ENCODE assay signal across 8 cellular contexts in genomic region chr4:173301518-173302201, GRCh38. TPM values are rescaled to one million over a fixed set of nuclear protein-coding genes. Genes with fewer than 3 reads are reported as not detected.
DNase-seq lines count a peak whose midpoint lies in the region; ATAC-seq and TF ChIP-seq lines count a peak whose summit lies in the region.

No MANE protein-coding gene starts in this region.

- DNase-seq in activated CD4-positive, alpha-beta T cell treated with anti-CD3 and anti-CD28 coated beads for 36 hours, result peak; percentile 31
- no peak for DNase-seq in activated CD4-positive, alpha-beta T cell treated with anti-CD3 and anti-CD28 coated beads, Interleukin-2, amount 50 U/mL, for 4 hours
- DNase-seq in HCT116 (ENCODE audit: low read depth, low spot score) (peak; percentile 3), PC-9 (no peak), esophagus muscularis mucosa (ENCODE audit: extremely low spot score) (no peak)
- DNase-seq in effector memory CD4-positive, alpha-beta T cell, result no peak

- no peak overlapping the region for H3K4me3 Mint-ChIP-seq in activated CD4-positive, alpha-beta T cell treated with anti-CD3 and anti-CD28 coated beads for 36 hours

- H3K9me3 ChIP-seq in HCT116 (ENCODE audit: control insufficient read depth in 1 of 2, insufficient read depth in 1 of 2, low read depth in 1 of 2, low read length in 2 of 2) (no peaks in the 10 kb centered on the region; a peak in 1 of 4 replicates), PC-9 (ENCODE audit: insufficient read depth, low read depth) (no peaks in the 10 kb centered on the region), esophagus muscularis mucosa (no peaks in the 10 kb centered on the region), parathyroid adenoma (ENCODE audit: control insufficient read depth, low read length) (no peaks in the 10 kb centered on the region)
- no peaks in the 10 kb centered on the region for H3K9me3 ChIP-seq in effector memory CD4-positive, alpha-beta T cell (ENCODE audit: control insufficient read depth, low read length)

- TF ChIP-seq EP300 in esophagus muscularis mucosa (IDR thresholded peaks at IDR 0.05), result no peak

- peak; percentile 56 to 89 (median 66); a peak in 5 of 6 replicates for TF ChIP-seq CTCF in HCT116 (IDR thresholded peaks at IDR 0.05 in 2 of 3, conservative IDR thresholded peaks at IDR 0.05 in 1 of 3; ENCODE audit: borderline replicate concordance in 1 of 3, insufficient read depth in 1 of 3, low read depth in 2 of 3, low read length in 2 of 3)
- TF ChIP-seq CTCF in PC-9 (conservative IDR thresholded peaks at IDR 0.05), result peak; percentile 71
- peak; percentile 48 to 72 (median 62) for TF ChIP-seq CTCF in esophagus muscularis mucosa (IDR thresholded peaks at IDR 0.05)
- TF ChIP-seq CTCF in parathyroid adenoma (IDR thresholded peaks at IDR 0.05), result peak; percentile 46

- RAD21 ChIA-PET in HCT116 (lab: Charles Lee; ENCODE audit: low non-redundant PET in 1 of 2, low total read pairs in 2 of 2, uncharacterized antibody in 2 of 2, unreplicated experiment in 2 of 2), result interaction anchor here (0.8 to 2.1 kb wide), 7 partner anchors 8 to 409 kb away, joined by 3 to 15 read pairs (median 4); no protein-coding TSS in a partner anchor

- H4K20me1 ChIP-seq in HCT116 (ENCODE audit: insufficient read depth), result no peaks in the 10 kb centered on the region
- no peaks in the 10 kb centered on the region for H4K20me1 ChIP-seq in PC-9 (ENCODE audit: insufficient read depth)

- peak; percentile 81 for ATAC-seq in activated CD4-positive, alpha-beta T cell treated with anti-CD3 and anti-CD28 coated beads for 36 hours
- ATAC-seq in HCT116 (no peak), GM21576 (IDR thresholded peaks at IDR 0.05; ENCODE audit: unreplicated experiment) (no peak)

- H3K27me3 Mint-ChIP-seq in activated CD4-positive, alpha-beta T cell treated with anti-CD3 and anti-CD28 coated beads for 36 hours, result no peaks in the 10 kb centered on the region

- H3K4me1 Mint-ChIP-seq in activated CD4-positive, alpha-beta T cell treated with anti-CD3 and anti-CD28 coated beads for 36 hours, result peaks cover 2% of the 10 kb centered on the region

- CTCF ChIA-PET in activated CD4-positive, alpha-beta T cell treated with anti-CD3 and anti-CD28 coated beads for 36 hours (lab: Charles Lee), result interaction anchor here (0.6 to 4.1 kb wide), 61 partner anchors 8 to 1223 kb away, joined by 3 to 74 read pairs (median 4); partner anchors contain the start of genes GALNT7, HMGB2 and SAP30
- CTCF ChIA-PET in HCT116 (lab: Charles Lee) (interaction anchor here (0.6 to 2.6 kb wide), 32 partner anchors 8 to 1268 kb away, joined by 3 to 71 read pairs (median 4); partner anchors contain the start of gene SAP30), PC-9 (lab: Charles Lee) (interaction anchor here (0.5 to 2.0 kb wide), 14 partner anchors 11 to 1180 kb away, joined by 3 to 27 read pairs (median 3); no protein-coding TSS in a partner anchor)

- H3K79me2 ChIP-seq in HCT116 (ENCODE audit: insufficient read depth, low read length), result no peaks in the 10 kb centered on the region
- no peaks in the 10 kb centered on the region for H3K79me2 ChIP-seq in PC-9 (ENCODE audit: low read depth)
- H3K79me2 ChIP-seq in parathyroid adenoma, result peaks cover 3% of the 10 kb centered on the region

- H3K4me1 ChIP-seq in HCT116 (ENCODE audit: control insufficient read depth in 1 of 2, insufficient read depth in 2 of 2, low read length in 2 of 2), result no peaks in the 10 kb centered on the region
- H3K4me1 ChIP-seq in PC-9 (replicated peaks; ENCODE audit: insufficient read depth), result no peaks in the 10 kb centered on the region
- peaks cover 0 to 9% (median 6%) of the 10 kb centered on the region in 4 donors for H3K4me1 ChIP-seq in esophagus muscularis mucosa
- H3K4me1 ChIP-seq in parathyroid adenoma, result no peaks in the 10 kb centered on the region
- no peaks in the 10 kb centered on the region for H3K4me1 ChIP-seq in effector memory CD4-positive, alpha-beta T cell (ENCODE audit: control insufficient read depth, insufficient read depth, low read length, poor library complexity, severe bottlenecking)

- H3K36me3 ChIP-seq in HCT116 (ENCODE audit: control insufficient read depth in 1 of 2, insufficient read depth in 2 of 2, low read length in 2 of 2), result no peaks in the 10 kb centered on the region
- no peaks in the 10 kb centered on the region for H3K36me3 ChIP-seq in PC-9 (ENCODE audit: low read depth)
- peaks cover 0 to 17% (median 2%) of the 10 kb centered on the region in 4 donors for H3K36me3 ChIP-seq in esophagus muscularis mucosa
- no peaks in the 10 kb centered on the region for H3K36me3 ChIP-seq in parathyroid adenoma (ENCODE audit: control insufficient read depth, insufficient read depth, low read length)
- H3K36me3 ChIP-seq in effector memory CD4-positive, alpha-beta T cell (ENCODE audit: control insufficient read depth, insufficient read depth, low read length), result peaks cover 10% of the 10 kb centered on the region

- 53% methylated on average over 5 of the region's 5 CpGs for WGBS in esophagus muscularis mucosa

- intact Hi-C loops in activated CD4-positive, alpha-beta T cell treated with anti-CD3 and anti-CD28 coated beads for 36 hours (cut with DNase I, micrococcal nuclease), result loop anchor here (1.0 kb wide), 2 partner anchors 276 to 288 kb away; no protein-coding TSS in a partner anchor
- intact Hi-C loops in HCT116 (cut with micrococcal nuclease) (loop anchor here (2.0 to 5.0 kb wide), 2 partner anchors 289 to 409 kb away; no protein-coding TSS in a partner anchor), PC-9 (cut with micrococcal nuclease; ENCODE audit: unreplicated experiment) (loop anchor here (1.0 kb wide), 2 partner anchors 276 to 288 kb away; no protein-coding TSS in a partner anchor), esophagus muscularis mucosa (cut with DNase I) (loop anchor here (5.0 kb wide), 1 partner anchor 289 kb away; no protein-coding TSS in a partner anchor)

- no peaks in the 10 kb centered on the region for H3K27me3 ChIP-seq in HCT116 (ENCODE audit: insufficient read depth, low read length)
- H3K27me3 ChIP-seq in PC-9 (ENCODE audit: insufficient read depth, low read depth), result no peaks in the 10 kb centered on the region
- H3K27me3 ChIP-seq in esophagus muscularis mucosa, result no peaks in the 10 kb centered on the region
- no peaks in the 10 kb centered on the region for H3K27me3 ChIP-seq in parathyroid adenoma (ENCODE audit: control insufficient read depth, insufficient read depth, low read length)
- H3K27me3 ChIP-seq in effector memory CD4-positive, alpha-beta T cell (replicated peaks; ENCODE audit: control insufficient read depth, insufficient read depth, low read length, poor library complexity, severe bottlenecking), result no peaks in the 10 kb centered on the region

- H2AFZ ChIP-seq in HCT116 (ENCODE audit: low read depth, low read length, poor library complexity, severe bottlenecking) (no peak overlapping the region), PC-9 (no peak overlapping the region), parathyroid adenoma (no peak overlapping the region)

- no peak overlapping the region for H3K27ac Mint-ChIP-seq in activated CD4-positive, alpha-beta T cell treated with anti-CD3 and anti-CD28 coated beads for 36 hours

- no peaks in the 10 kb centered on the region for H3K9me3 Mint-ChIP-seq in activated CD4-positive, alpha-beta T cell treated with anti-CD3 and anti-CD28 coated beads for 36 hours (ENCODE audit: low read depth)

- H3K9ac ChIP-seq in HCT116 (ENCODE audit: low read length), result no peak overlapping the region
- no peak overlapping the region for H3K9ac ChIP-seq in parathyroid adenoma

- TF ChIP-seq RAD21 in HCT116 (IDR thresholded peaks at IDR 0.05; ENCODE audit: low read depth), result peak; percentile 68

- POLR2A ChIA-PET in activated CD4-positive, alpha-beta T cell treated with anti-CD3 and anti-CD28 coated beads for 36 hours (lab: Charles Lee), result no interaction called here
- POLR2A ChIA-PET in HCT116 (lab: Charles Lee) (no interaction called here), PC-9 (lab: Charles Lee; ENCODE audit: unreplicated experiment) (interaction anchor here (0.8 kb wide), 1 partner anchor 305 kb away, joined by 3 read pairs; no protein-coding TSS in a partner anchor)

- no peak overlapping the region for H3K4me2 ChIP-seq in HCT116 (ENCODE audit: low read length)
- H3K4me2 ChIP-seq in PC-9, result no peak overlapping the region
- H3K4me2 ChIP-seq in parathyroid adenoma (ENCODE audit: low read length), result no peak overlapping the region

- H3K27ac ChIP-seq in HCT116 (ENCODE audit: low read depth, low read length) (no peak overlapping the region), PC-9 (no peak overlapping the region), esophagus muscularis mucosa (replicated peaks in 1 of 4) (no peak overlapping the region), parathyroid adenoma (no peak overlapping the region)
- no peak overlapping the region for H3K27ac ChIP-seq in effector memory CD4-positive, alpha-beta T cell (ENCODE audit: insufficient read depth, low read length, poor library complexity, severe bottlenecking)

- H3K4me3 ChIP-seq in HCT116 (replicated peaks in 1 of 2; ENCODE audit: low read depth in 1 of 2, low read length in 2 of 2) (no peak overlapping the region), PC-9 (no peak overlapping the region), esophagus muscularis mucosa (no peak overlapping the region), parathyroid adenoma (ENCODE audit: low read depth, low read length) (no peak overlapping the region)
- no peak overlapping the region for H3K4me3 ChIP-seq in effector memory CD4-positive, alpha-beta T cell (ENCODE audit: insufficient read depth, low read depth, low read length, poor library complexity, severe bottlenecking)

- no peak for TF ChIP-seq POLR2A in HCT116 (IDR thresholded peaks at IDR 0.05; ENCODE audit: borderline replicate concordance, extremely low read depth, insufficient read depth, insufficient read length)
- no peak for TF ChIP-seq POLR2A in esophagus muscularis mucosa (IDR thresholded peaks at IDR 0.05; ENCODE audit: low read depth)

- peaks cover 13% of the 10 kb centered on the region for H3K36me3 Mint-ChIP-seq in activated CD4-positive, alpha-beta T cell treated with anti-CD3 and anti-CD28 coated beads for 36 hours (ENCODE audit: low read depth)

- no peaks in the 10 kb centered on the region for H3K9me2 ChIP-seq in HCT116 (ENCODE audit: insufficient read depth)
- no peaks in the 10 kb centered on the region for H3K9me2 ChIP-seq in PC-9 (ENCODE audit: insufficient read depth)

- BruUV-seq in HCT116 (replicated peaks; lab: Mats Ljungman, UMichigan) (no TSS peak), PC-9 (replicated peaks; lab: Mats Ljungman, UMichigan) (no TSS peak)

- H3F3A ChIP-seq in PC-9 (ENCODE audit: insufficient read depth, low read depth), result no peaks in the 10 kb centered on the region

RNA-seq across cellular contexts. Expression of gene HMGB2, which starts 32.5 kb away (rescaled TPM):
- total RNA-seq in activated CD4-positive, alpha-beta T cell treated with anti-CD3 and anti-CD28 coated beads for 36 hours, result 100 to 1,000 TPM; 608 to 661 TPM
- 388 TPM for total RNA-seq in HCT116 (2021; ENCODE audit: unreplicated experiment)
- polyA plus RNA-seq in HCT116 (2012), result 314 and 411 TPM in 2 replicates
- total RNA-seq in PC-9 (2021), result 202 and 213 TPM in 2 replicates
- 10 to 100 TPM; 35.7 to 69.7 (median 46.2) TPM for total RNA-seq in esophagus muscularis mucosa

Comparison
In these comparisons a context has a peak if more than half of its experiments do, and no peak if none do; other contexts are left out.
1. DNase-seq: peak in activated CD4-positive, alpha-beta T cell treated with anti-CD3 and anti-CD28 coated beads for 36 hours (single experiment) and HCT116 (single experiment); none in activated CD4-positive, alpha-beta T cell treated with anti-CD3 and anti-CD28 coated beads, Interleukin-2, amount 50 U/mL, for 4 hours (0 of 2), PC-9 (0 of 2), esophagus muscularis mucosa (single experiment) and effector memory CD4-positive, alpha-beta T cell (0 of 3).
2. Peak in every context shown above with its lines, with median percentiles within 50 percentile points of each other: CTCF ChIP-seq.